In the genomic region with DNA sequence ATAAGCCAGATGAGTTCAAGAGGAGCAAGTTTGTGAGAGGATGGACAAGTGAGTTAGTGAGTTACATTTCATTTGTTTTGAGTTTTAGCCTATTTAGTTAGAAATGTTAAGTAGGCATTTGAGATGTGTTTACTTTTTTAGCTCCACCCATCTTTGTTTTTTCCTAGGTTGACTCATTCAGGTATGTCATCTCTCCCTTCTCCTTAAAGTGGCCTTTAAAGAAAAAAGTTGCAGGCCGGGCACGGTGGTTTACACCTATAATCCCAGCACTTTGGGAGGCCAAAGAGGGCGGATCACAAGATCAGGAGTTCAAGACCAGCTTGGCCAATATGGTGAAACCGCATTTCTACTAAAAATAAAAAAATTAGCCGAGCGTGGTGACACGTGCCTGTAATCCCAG, we compare ENCODE assay signal across 21 cellular contexts.
"Had no signal": no experiment of that assay in that cellular context is flagged by ENCODE, and none has a peak within 500 bp of the region (broad histone marks: within the 10 kb centered on the region; RNA-seq: fewer than 3 reads in every experiment).

No MANE protein-coding gene starts in this region.

- H3K36me3 ChIP-seq: adrenal gland, lower lobe of right lung, neutrophil, sigmoid colon, spleen, thyroid gland had no signal

- H3K4me1 ChIP-seq: spleen had no signal

- H3K36me3 Mint-ChIP-seq: activated naive CD4-positive, alpha-beta T cell treated with anti-CD3 and anti-CD28 coated beads, Interleukin-2, amount 50 U/mL, for 72 hours; natural killer cell treated with Interleukin-12 subunit alpha and Interleukin-12 subunit beta and Interleukin-15 and Interleukin-18, amount 100 ng/mL, for 72 hours had no signal

- H2AFZ ChIP-seq: hepatocyte, parathyroid adenoma had no signal

- H3K4me2 ChIP-seq: hepatocyte had no signal

- H3K9ac ChIP-seq: parathyroid adenoma had no signal

- H3K4me3 Mint-ChIP-seq: activated T-cell treated with anti-CD3 and anti-CD28 coated beads, Interleukin-2, amount 50 U/mL, for 72 hours; natural killer cell treated with Interleukin-12 subunit alpha and Interleukin-12 subunit beta and Interleukin-15 and Interleukin-18, amount 100 ng/mL, for 72 hours had no signal

- H3K9me3 Mint-ChIP-seq: activated naive CD4-positive, alpha-beta T cell treated with anti-CD3 and anti-CD28 coated beads, Interleukin-2, amount 50 U/mL, for 72 hours; activated T-cell treated with anti-CD3 and anti-CD28 coated beads, Interleukin-2, amount 50 U/mL, for 72 hours; natural killer cell treated with Interleukin-12 subunit alpha and Interleukin-12 subunit beta and Interleukin-15 and Interleukin-18, amount 100 ng/mL, for 72 hours had no signal

- H3K27me3 ChIP-seq: adrenal gland, hepatocyte, sigmoid colon, spleen, thyroid gland had no signal

- H3K9me3 ChIP-seq: adrenal gland, lower lobe of right lung, neutrophil, sigmoid colon, spleen, thyroid gland had no signal

- H3K27ac Mint-ChIP-seq: activated naive CD4-positive, alpha-beta T cell treated with anti-CD3 and anti-CD28 coated beads, Interleukin-2, amount 50 U/mL, for 72 hours; activated T-cell treated with anti-CD3 and anti-CD28 coated beads, Interleukin-2, amount 50 U/mL, for 72 hours; natural killer cell treated with Interleukin-12 subunit alpha and Interleukin-12 subunit beta and Interleukin-15 and Interleukin-18, amount 100 ng/mL, for 72 hours had no signal

- H3K4me3 ChIP-seq: adrenal gland, hepatocyte, lower lobe of right lung, sigmoid colon, spleen, thyroid gland had no signal

- H3K27ac ChIP-seq: adrenal gland, hepatocyte, lower lobe of right lung, neutrophil, parathyroid adenoma, spleen, thyroid gland, VCaP had no signal

- DNase-seq: activated CD4-positive, alpha-beta T cell treated with anti-CD3 and anti-CD28 coated beads, Interleukin-2, amount 50 U/mL, for 1 hour; activated CD4-positive, CD25-positive, alpha-beta regulatory T cell treated with anti-CD3 and anti-CD28 coated beads, Interleukin-2, amount 50 U/mL, for 72 hours; activated CD8-positive, alpha-beta memory T cell treated with anti-CD3 and anti-CD28 coated beads for 24 hours; activated effector memory CD4-positive, alpha-beta T cell treated with anti-CD3 and anti-CD28 coated beads, Interleukin-2, amount 50 U/mL, for 16 hours; activated T-cell treated with anti-CD3 and anti-CD28 coated beads, Interleukin-2, amount 50 U/mL, for 72 hours; adrenal gland; effector CD8-positive, alpha-beta T cell; foreskin fibroblast; left colon; lower lobe of right lung; sigmoid colon; spleen; stimulated activated naive CD4-positive, alpha-beta T cell; T-helper 2 cell; thyroid gland had no signal

- ATAC-seq: activated naive CD4-positive, alpha-beta T cell treated with anti-CD3 and anti-CD28 coated beads, Interleukin-2, amount 50 U/mL, for 72 hours; activated T-cell treated with anti-CD3 and anti-CD28 coated beads, Interleukin-2, amount 50 U/mL, for 72 hours; left colon; natural killer cell treated with Interleukin-12 subunit alpha and Interleukin-12 subunit beta and Interleukin-15 and Interleukin-18, amount 100 ng/mL, for 72 hours had no signal
